Comparison of ENCODE assay signal across 20 cellular contexts in the genomic region with DNA sequence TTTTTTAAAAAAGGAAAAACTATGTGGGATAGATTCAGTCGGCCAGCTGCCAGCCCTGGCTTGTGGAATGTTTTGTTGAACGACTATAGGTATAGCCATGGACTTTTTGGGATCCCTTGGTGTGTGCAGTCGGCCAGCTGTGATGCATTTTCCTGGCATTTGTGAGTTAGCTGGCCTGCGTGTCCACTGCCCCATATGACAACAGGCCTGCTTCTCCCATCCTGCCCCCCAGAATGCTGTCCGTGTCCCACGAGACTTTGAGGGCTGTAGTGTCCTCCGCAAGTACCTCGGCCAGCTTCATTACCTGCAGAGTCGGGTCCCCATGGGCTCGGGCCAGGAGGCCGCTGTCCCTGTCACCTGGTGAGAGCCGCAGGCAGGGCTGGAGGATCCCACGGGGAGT. TPM values are rescaled to one million over a fixed set of nuclear protein-coding genes. Genes with fewer than 3 reads are reported as not detected.
DNase-seq lines count a peak whose midpoint lies in the region; ATAC-seq, FAIRE-seq and TF ChIP-seq lines count a peak whose summit lies in the region.
"Had no signal": no experiment of that assay in that cellular context is flagged by ENCODE, and none has a peak within 500 bp of the region (broad histone marks: within the 10 kb centered on the region; RNA-seq: fewer than 3 reads in every experiment).

No MANE protein-coding gene starts in this region.

- H3K27ac ChIP-seq in K562 (ENCODE audit: extremely low read depth, low read depth, low read length) (no peak overlapping the region), right cardiac atrium (ENCODE audit: low read length) (no peak overlapping the region), stomach smooth muscle (ENCODE audit: low read length) (peak overlapping the region; percentile 58)

- in situ Hi-C loops in K562 (cut with MboI) = no loop called here

- H2AFZ ChIP-seq in K562 (ENCODE audit: low read depth, low read length) = no peak overlapping the region

- H3K27me3 ChIP-seq in K562 (ENCODE audit: control insufficient read depth in 2 of 2, insufficient read depth in 2 of 2, low read length in 2 of 2) (no peaks in the 10 kb centered on the region), right cardiac atrium (ENCODE audit: control insufficient read depth, insufficient read depth) (no peaks in the 10 kb centered on the region), stomach smooth muscle (ENCODE audit: control insufficient read depth in 1 of 2, insufficient read depth in 2 of 2, low read length in 2 of 2) (no peaks in the 10 kb centered on the region)

- peaks cover 6% of the 10 kb centered on the region for H3K36me3 Mint-ChIP-seq in T-helper 2 cell treated with Interferon-gamma antibody and Interleukin-4, amounts not matched to agents 5 μg/mL and 100 μg/mL, for 36 hours (ENCODE audit: low read depth)
- peaks cover 35% of the 10 kb centered on the region for H3K36me3 Mint-ChIP-seq in Calu3 (ENCODE audit: insufficient read depth, unreplicated experiment)
- H3K36me3 Mint-ChIP-seq: activated naive CD8-positive, alpha-beta T cell had no signal

- TF ChIP-seq POLR2A in K562 (conservative IDR thresholded peaks at IDR 0.05) = no peak

- POLR2A ChIA-PET in K562 (lab: Yijun Ruan, JAX) = interaction anchor here (0.6 to 1.3 kb wide), 7 partner anchors 11 to 301 kb away, joined by 3 to 5 read pairs (median 3); no protein-coding TSS in a partner anchor

- no peak for TF ChIP-seq RAD21 in K562 (CRISPR knock-in tag; conservative IDR thresholded peaks at IDR 0.05 in 1 of 2, IDR thresholded peaks at IDR 0.05 in 1 of 2)

- peaks cover 64% of the 10 kb centered on the region; the same call in 2 of the 3 replicates for H3K36me3 ChIP-seq in K562 (ENCODE audit: control insufficient read depth, insufficient read depth, low read length)
- H3K36me3 ChIP-seq in stomach smooth muscle (ENCODE audit: control insufficient read depth in 2 of 2, insufficient read depth in 2 of 2, low read length in 2 of 2) = peaks cover 17 to 32% of the 10 kb centered on the region in 2 donors

- DNase-seq in AG08396 (ENCODE audit: low spot score) (peak; percentile 21), K562 (ENCODE audit: extremely low read depth in 1 of 4, low spot score in 3 of 4) (no peak), right cardiac atrium (peak in 2 of 3 donors; percentile 63 to 68), Calu3 (no peak), Ammon's horn (ENCODE audit: low spot score) (no peak)
- DNase-seq in T-helper 2 cell treated with Interferon-gamma antibody and Interleukin-4, amounts not matched to agents 5 μg/mL and 100 μg/mL, for 36 hours (ENCODE audit: low spot score) = no peak
- DNase-seq: activated CD8-positive, alpha-beta memory T cell treated with anti-CD3 and anti-CD28 coated beads for 24 hours; DMS53; effector CD8-positive, alpha-beta T cell; NCI-H1417 treated with DMSO at 0.1 percent for 48 hours; PC-3; retina; stimulated activated naive CD8-positive, alpha-beta T cell treated with anti-CD3 and anti-CD28 coated beads, Interleukin-15, amount 100 ng/mL, for 72 hours had no signal

- WGBS in K562 (ENCODE audit: insufficient coverage, low coverage, missing lambda C conversion rate) = 81% methylated on average over 13 of the region's 13 CpGs
- WGBS in right cardiac atrium = 79% methylated on average over 13 of the region's 13 CpGs

- peaks cover 7% of the 10 kb centered on the region for H3K9me1 ChIP-seq in K562 (ENCODE audit: control insufficient read depth, insufficient read depth, low read length)

- no peaks in the 10 kb centered on the region for H3K9me3 ChIP-seq in K562 (replicated peaks; ENCODE audit: control insufficient read depth, insufficient read depth, low read depth, low read length)
- H3K9me3 ChIP-seq in right cardiac atrium (ENCODE audit: control insufficient read depth, low read length) = no peaks in the 10 kb centered on the region
- H3K9me3 ChIP-seq in stomach smooth muscle (ENCODE audit: control insufficient read depth in 2 of 2, low read length in 2 of 2) = no peaks in the 10 kb centered on the region

- FAIRE-seq in K562 (lab: Jason Lieb, UNC) = no peak
- FAIRE-seq: HTR-8/SVneo had no signal

- no peak overlapping the region for H3K4me3 ChIP-seq in K562
- no peak overlapping the region for H3K4me3 ChIP-seq in right cardiac atrium (ENCODE audit: low read length)
- no peak overlapping the region for H3K4me3 ChIP-seq in stomach smooth muscle (ENCODE audit: low read length in 2 of 2)

- H4K20me1 ChIP-seq in K562 (replicated peaks; ENCODE audit: control insufficient read depth, insufficient read depth, low read length) = no peaks in the 10 kb centered on the region; the same call in 1 of the 2 replicates

- no peak for ATAC-seq in K562
- ATAC-seq in right cardiac atrium = peak in 1 of 2 donors; percentile 2
- no peak for ATAC-seq in GM21360 (IDR thresholded peaks at IDR 0.05; ENCODE audit: unreplicated experiment)
- ATAC-seq: activated CD4-positive, CD25-positive, alpha-beta regulatory T cell treated with anti-CD3 and anti-CD28 coated beads, Interleukin-2, amount 50 U/mL, for 24 hours; stimulated activated naive CD8-positive, alpha-beta T cell treated with anti-CD3 and anti-CD28 coated beads, Interleukin-15, amount 100 ng/mL, for 72 hours had no signal

- TF ChIP-seq CTCF in K562 (IDR thresholded peaks at IDR 0.05 in 2 of 3, conservative IDR thresholded peaks at IDR 0.05 in 1 of 3; ENCODE audit: insufficient read depth in 2 of 3, low read depth in 1 of 3, low read length in 3 of 3) = no peak
- TF ChIP-seq CTCF in Calu3 (IDR thresholded peaks at IDR 0.05; ENCODE audit: unreplicated experiment) = no peak

- H3K4me1 Mint-ChIP-seq in T-helper 2 cell treated with Interferon-gamma antibody and Interleukin-4, amounts not matched to agents 5 μg/mL and 100 μg/mL, for 36 hours (ENCODE audit: low read depth) = peaks cover 4% of the 10 kb centered on the region
- no peaks in the 10 kb centered on the region for H3K4me1 Mint-ChIP-seq in Calu3 (ENCODE audit: low read depth, unreplicated experiment)
- H3K4me1 Mint-ChIP-seq: stimulated activated naive CD8-positive, alpha-beta T cell treated with anti-CD3 and anti-CD28 coated beads, Interleukin-15, amount 100 ng/mL, for 72 hours had no signal

- no peak for TF ChIP-seq EP300 in K562 (IDR thresholded peaks at IDR 0.05; ENCODE audit: low read length)

- H3K79me2 ChIP-seq in K562 (ENCODE audit: control insufficient read depth, insufficient read depth, low read length) = peaks cover 18% of the 10 kb centered on the region; the same call in 2 of the 3 replicates

- CTCF ChIA-PET in K562 (lab: Yijun Ruan, JAX; ENCODE audit: low intra/inter-chr PET ratio) (no interaction called here), Calu3 (lab: Charles Lee) (interaction anchor here (0.8 kb wide), 1 partner anchor 18 kb away, joined by 3 read pairs; no protein-coding TSS in a partner anchor)

- H3K4me2 ChIP-seq in K562 (ENCODE audit: insufficient read depth, low read length) = 0 out of 2 replicates have a peak overlapping the region, but pooled peaks have one; percentile 4

- H3K4me3 Mint-ChIP-seq in T-helper 2 cell treated with Interferon-gamma antibody and Interleukin-4, amounts not matched to agents 5 μg/mL and 100 μg/mL, for 36 hours = no peak overlapping the region
- no peak overlapping the region for H3K4me3 Mint-ChIP-seq in Calu3 (ENCODE audit: low read depth, unreplicated experiment)
- H3K4me3 Mint-ChIP-seq: activated naive CD8-positive, alpha-beta T cell; CD14-positive monocyte; mesothelial cell of epicardium; stimulated activated naive CD8-positive, alpha-beta T cell treated with anti-CD3 and anti-CD28 coated beads, Interleukin-15, amount 100 ng/mL, for 72 hours had no signal

- intact Hi-C loops in K562 (cut with micrococcal nuclease) (no loop called here), right cardiac atrium (cut with DNase I) (no loop called here), Calu3 (cut with micrococcal nuclease; ENCODE audit: unreplicated experiment) (no loop called here)

- peaks cover 28 to 48% of the 10 kb centered on the region in 2 experiments for H3K4me1 ChIP-seq in K562 (replicated peaks in 1 of 2; ENCODE audit: control insufficient read depth in 2 of 2, insufficient read depth in 2 of 2, low read length in 2 of 2)
- H3K4me1 ChIP-seq in right cardiac atrium (ENCODE audit: control insufficient read depth, insufficient read depth, low read length) = peaks cover 4% of the 10 kb centered on the region
- peaks cover 16% of the 10 kb centered on the region for H3K4me1 ChIP-seq in stomach smooth muscle (ENCODE audit: control insufficient read depth, insufficient read depth, low read length)

- no peaks in the 10 kb centered on the region for H3K27me3 Mint-ChIP-seq in T-helper 2 cell treated with Interferon-gamma antibody and Interleukin-4, amounts not matched to agents 5 μg/mL and 100 μg/mL, for 36 hours (ENCODE audit: low read depth)
- H3K27me3 Mint-ChIP-seq in Calu3 (ENCODE audit: unreplicated experiment) = no peaks in the 10 kb centered on the region
- H3K27me3 Mint-ChIP-seq: activated naive CD8-positive, alpha-beta T cell; stimulated activated naive CD8-positive, alpha-beta T cell treated with anti-CD3 and anti-CD28 coated beads, Interleukin-15, amount 100 ng/mL, for 72 hours had no signal

- H3K27ac Mint-ChIP-seq in T-helper 2 cell treated with Interferon-gamma antibody and Interleukin-4, amounts not matched to agents 5 μg/mL and 100 μg/mL, for 36 hours = no peak overlapping the region
- no peak overlapping the region for H3K27ac Mint-ChIP-seq in Calu3 (ENCODE audit: unreplicated experiment)
- H3K27ac Mint-ChIP-seq: activated naive CD8-positive, alpha-beta T cell; mesothelial cell of epicardium had no signal

- H3K9ac ChIP-seq in K562 (ENCODE audit: insufficient read depth in 1 of 2, low read depth in 2 of 2, low read length in 2 of 2) (peak overlapping the region in 1 of 2 experiments; percentile 83; a peak in 2 of 4 replicates), stomach smooth muscle (ENCODE audit: low read length in 2 of 2) (peak overlapping the region in 1 of 2 donors; percentile 23)

- BruUV-seq in K562 (replicated peaks; lab: Mats Ljungman, UMichigan) (no TSS peak), Calu3 (replicated peaks; lab: Mats Ljungman, UMichigan) (no TSS peak)

- no peaks in the 10 kb centered on the region for H3K9me3 Mint-ChIP-seq in T-helper 2 cell treated with Interferon-gamma antibody and Interleukin-4, amounts not matched to agents 5 μg/mL and 100 μg/mL, for 36 hours
- H3K9me3 Mint-ChIP-seq in Calu3 (ENCODE audit: low read depth, unreplicated experiment) = no peaks in the 10 kb centered on the region
- H3K9me3 Mint-ChIP-seq: mesothelial cell of epicardium; stimulated activated naive CD8-positive, alpha-beta T cell treated with anti-CD3 and anti-CD28 coated beads, Interleukin-15, amount 100 ng/mL, for 72 hours had no signal

RNA-seq across cellular contexts. Expression of gene PTPN23, which starts 23.6 kb away (rescaled TPM):
- total RNA-seq in K562 (2011; cell fraction: chromatin; rRNA removed; ENCODE audit: low replicate concordance) = 45.6 and 123 TPM in 2 replicates
- total RNA-seq in K562 (2011; cell fraction: nucleolus; rRNA removed) = 60.9 and 70.8 TPM in 2 replicates
- total RNA-seq in K562 (2011; cell fraction: nucleoplasm; rRNA removed) = 45.3 and 53.0 TPM in 2 replicates
- 7.2 and 10.1 TPM in 2 replicates for total RNA-seq in K562 (2014; rRNA removed)
- total RNA-seq in K562 (2014; rRNA removed; fragmentation: Illumina TruSeq; extraction: Trizol) = 5.2 and 6.3 TPM in 2 replicates
- 7.3 and 8.7 TPM in 2 replicates for total RNA-seq in K562 (2015; rRNA removed; fragmentation: Illumina TruSeq; extraction: Trizol)
- 51.4 and 58.7 TPM in 2 replicates for total RNA-seq in K562 (2021)
- polyA plus RNA-seq in K562 (2011; rRNA removed) = 1.7 and 4.6 TPM in 2 replicates
- polyA plus RNA-seq in K562 (2011; cell fraction: cytosol; rRNA removed) = 1.2 and 1.9 TPM in 2 replicates
- 25.3 and 29.3 TPM in 2 replicates for polyA plus RNA-seq in K562 (2011; cell fraction: nucleus; rRNA removed)
- polyA plus RNA-seq in K562 (2012) = 29.0 and 50.5 TPM in 2 replicates
- polyA plus RNA-seq in K562 (2014; fragmentation: Illumina TruSeq; extraction: Trizol) = 14.1 and 24.0 TPM in 2 replicates
- polyA plus RNA-seq in K562 (2014; fragmentation: Nextera tagmentation; extraction: Ambion mirVana) = under 1 TPM; 0.41 to 0.93 TPM
- 11.4 and 20.2 TPM in 2 replicates for polyA plus RNA-seq in K562 (2014; rRNA removed)
- 5.0 and 9.1 TPM in 2 replicates for polyA minus RNA-seq in K562 (2011; rRNA and poly(A)+ RNA removed)
- polyA minus RNA-seq in K562 (2011; cell fraction: cytosol; rRNA and poly(A)+ RNA removed) = 16.0 and 22.8 TPM in 2 replicates
- polyA minus RNA-seq in K562 (2011; cell fraction: nucleus; rRNA and poly(A)+ RNA removed) = 21.3 and 29.9 TPM in 2 replicates
- total RNA-seq in right cardiac atrium = 10 to 100 TPM; 17.7 to 23.0 (median 18.0) TPM
- 14.1 TPM for polyA plus RNA-seq in right cardiac atrium
- total RNA-seq in Calu3 (2022) = 49.7 and 57.6 TPM in 2 replicates

Comparison
In these comparisons a context has a peak if more than half of its experiments do, and no peak if none do; other contexts are left out.
1. DNase-seq: peak in AG08396 (single experiment) and right cardiac atrium (2 of 3); none in K562 (0 of 4), T-helper 2 cell treated with Interferon-gamma antibody and Interleukin-4, amounts not matched to agents 5 μg/mL and 100 μg/mL, for 36 hours (single experiment), Calu3 (single experiment) and Ammon's horn (single experiment).